In the genomic region with DNA sequence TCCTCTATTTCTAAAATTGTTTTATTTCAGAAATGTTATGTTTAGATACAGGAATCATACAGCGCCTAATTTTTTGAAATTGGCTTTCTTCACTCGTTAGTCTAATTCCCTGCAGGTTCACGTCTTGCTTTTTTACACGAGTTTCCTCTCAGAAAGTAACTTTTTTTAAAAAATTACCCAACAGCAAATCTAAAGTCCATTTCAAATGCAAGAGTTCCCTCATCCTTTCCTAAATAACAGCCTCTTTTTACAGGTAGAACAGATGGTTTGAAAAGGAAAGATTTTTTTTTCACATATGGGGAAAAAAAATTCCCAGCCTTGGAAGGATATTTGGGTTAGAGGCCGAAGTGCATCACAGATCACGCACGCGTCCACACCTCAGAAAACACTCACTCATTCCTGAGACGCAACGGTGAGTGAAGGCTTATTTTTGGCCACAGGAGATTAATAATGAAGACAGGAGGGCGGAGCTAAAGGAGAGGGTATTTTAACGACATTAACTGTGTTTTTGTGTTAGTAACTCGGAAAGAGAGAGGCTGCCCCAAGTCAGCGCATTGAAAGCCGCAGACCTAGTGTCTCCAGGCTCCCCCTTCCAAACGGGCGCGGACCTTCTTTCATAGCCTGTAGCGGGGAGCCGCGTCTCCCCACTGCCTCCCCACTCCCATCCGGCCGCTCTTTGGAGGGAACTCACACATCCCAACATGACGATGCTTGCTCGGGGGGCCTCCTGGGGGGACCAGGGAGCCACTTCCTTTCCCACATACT, we compare ENCODE assay signal across 9 cellular contexts. TPM values are rescaled to one million over a fixed set of nuclear protein-coding genes. Genes with fewer than 3 reads are reported as not detected.
DNase-seq lines count a peak whose midpoint lies in the region; ATAC-seq, FAIRE-seq and TF ChIP-seq lines count a peak whose summit lies in the region.
"Had no signal": no experiment of that assay in that cellular context is flagged by ENCODE, and none has a peak within 500 bp of the region (broad histone marks: within the 10 kb centered on the region; RNA-seq: fewer than 3 reads in every experiment).

No MANE protein-coding gene starts in this region.

- no peak for TF ChIP-seq EP300 in GM12878 (IDR thresholded peaks at IDR 0.05; ENCODE audit: borderline replicate concordance in 1 of 2, control insufficient read depth in 1 of 2, low read depth in 2 of 2, low read length in 2 of 2)

- peaks cover 26% of the 10 kb centered on the region for H3K4me1 Mint-ChIP-seq in CD8-positive, alpha-beta T cell (ENCODE audit: low read depth)
- peaks cover 20 to 33% (median 20%) of the 10 kb centered on the region in 3 donors for H3K4me1 Mint-ChIP-seq in IgD-negative memory B cell

- no peaks in the 10 kb centered on the region for H3K9me3 ChIP-seq in CD8-positive, alpha-beta T cell (ENCODE audit: low read length)
- H3K9me3 ChIP-seq in GM12878 (replicated peaks; ENCODE audit: control insufficient read depth, insufficient read depth, low read length): no peaks in the 10 kb centered on the region; the same call in 1 of the 3 replicates
- H3K9me3 ChIP-seq in muscle layer of duodenum (ENCODE audit: control insufficient read depth in 1 of 2, low read length in 2 of 2): no peaks in the 10 kb centered on the region
- no peaks in the 10 kb centered on the region for H3K9me3 ChIP-seq in psoas muscle

- H3K27ac ChIP-seq in CD8-positive, alpha-beta T cell (ENCODE audit: low read depth, low read length): no peak overlapping the region
- H3K27ac ChIP-seq in GM12878 (ENCODE audit: control insufficient read depth, insufficient read depth): no peak overlapping the region
- peak overlapping the region; percentile 75 for H3K27ac ChIP-seq in muscle layer of duodenum (ENCODE audit: low read length)
- H3K27ac ChIP-seq in psoas muscle: no peak overlapping the region

- POLR2A ChIA-PET in CD8-positive, alpha-beta T cell (lab: Charles Lee): interaction anchor here (0.6 kb wide), 1 partner anchor 397 kb away, joined by 3 read pairs; no protein-coding TSS in a partner anchor
- POLR2A ChIA-PET in GM12878 (lab: Charles Lee): interaction anchor here (0.7 to 1.7 kb wide), 4 partner anchors 11 to 398 kb away, joined by 3 to 6 read pairs (median 4); no protein-coding TSS in a partner anchor

- H3K4me1 ChIP-seq in CD8-positive, alpha-beta T cell (ENCODE audit: insufficient read depth, low read length): peaks cover 20% of the 10 kb centered on the region
- no peaks in the 10 kb centered on the region for H3K4me1 ChIP-seq in GM12878 (ENCODE audit: control insufficient read depth, insufficient read depth, low read length)
- peaks cover 0 to 28% of the 10 kb centered on the region in 2 donors for H3K4me1 ChIP-seq in muscle layer of duodenum (ENCODE audit: control insufficient read depth in 1 of 2, insufficient read depth in 2 of 2, low read length in 2 of 2)
- H3K4me1 ChIP-seq in psoas muscle: peaks cover 3% of the 10 kb centered on the region

- no TSS peak for BruUV-seq in GM12878 (replicated peaks; lab: Mats Ljungman, UMichigan)

- peak overlapping the region; percentile 85 for H3K4me3 Mint-ChIP-seq in CD8-positive, alpha-beta T cell
- peak overlapping the region; percentile 46 to 90 (median 78) for H3K4me3 Mint-ChIP-seq in IgD-negative memory B cell

- H3K27ac Mint-ChIP-seq in CD8-positive, alpha-beta T cell: no peak overlapping the region
- peak overlapping the region in 2 of 3 donors; percentile 45 to 76 for H3K27ac Mint-ChIP-seq in IgD-negative memory B cell

- no peak for DNase-seq in CD8-positive, alpha-beta T cell
- DNase-seq in GM12878 (ENCODE audit: low read depth, low spot score) (no peak), KBM-7 (no peak), psoas muscle (no peak), NCI-H1092 treated with DMSO at 0.1 percent for 48 hours (lab: John Stamatoyannopoulos, UW) (no peak)

- H3K36me3 Mint-ChIP-seq in CD8-positive, alpha-beta T cell: no peaks in the 10 kb centered on the region
- H3K36me3 Mint-ChIP-seq in IgD-negative memory B cell: no peaks in the 10 kb centered on the region

- no peaks in the 10 kb centered on the region for H4K20me1 ChIP-seq in GM12878 (ENCODE audit: control insufficient read depth, insufficient read depth)

- peaks cover 5% of the 10 kb centered on the region for H3K27me3 ChIP-seq in CD8-positive, alpha-beta T cell (ENCODE audit: insufficient read depth, low read length)
- H3K27me3 ChIP-seq in GM12878 (replicated peaks in 1 of 2; ENCODE audit: control insufficient read depth in 2 of 2, insufficient read depth in 2 of 2, low read length in 1 of 2) (peaks cover 10 to 33% of the 10 kb centered on the region in 2 experiments), muscle layer of duodenum (ENCODE audit: low read depth, low read length) (peaks cover 63% of the 10 kb centered on the region), psoas muscle (ENCODE audit: insufficient read depth in 3 of 3, low read length in 2 of 3) (peaks cover 0 to 94% (median 28%) of the 10 kb centered on the region in 3 donors)

- intact Hi-C loops in CD8-positive, alpha-beta T cell (cut with DNase I, micrococcal nuclease): loop anchor here in 1 of 2 experiments (5.0 kb wide), 1 partner anchor 295 kb away; no protein-coding TSS in a partner anchor
- intact Hi-C loops in GM12878 (cut with micrococcal nuclease; ENCODE audit: unreplicated experiment): no loop called here
- intact Hi-C loops in psoas muscle (cut with DNase I): no loop called here

- SMC1A ChIA-PET in GM12878 (lab: Charles Lee; ENCODE audit: uncharacterized antibody, unreplicated experiment): interaction anchor here (1.0 to 3.1 kb wide), 10 partner anchors 49 to 485 kb away, joined by 3 to 13 read pairs (median 4); no protein-coding TSS in a partner anchor

- no peaks in the 10 kb centered on the region for H3K79me2 ChIP-seq in GM12878 (ENCODE audit: control insufficient read depth, insufficient read depth, low read length)

- peaks cover 70% of the 10 kb centered on the region for H3K27me3 Mint-ChIP-seq in CD8-positive, alpha-beta T cell (ENCODE audit: low read depth)
- peaks cover 73% of the 10 kb centered on the region for H3K27me3 Mint-ChIP-seq in IgD-negative memory B cell

- 2% methylated on average over 25 of the region's 25 CpGs for WGBS in GM12878 (ENCODE audit: insufficient coverage, insufficient replicate concordance, low lambda C conversion rate, missing lambda C conversion rate)
- 21 to 34% (median 23%) methylated on average over 25 of the region's 25 CpGs for WGBS in psoas muscle, 3 donors

- H3K4me2 ChIP-seq in GM12878 (ENCODE audit: control insufficient read depth, insufficient read depth): no peak overlapping the region; the same call in 1 of the 2 replicates

- in situ Hi-C loops in GM12878 (cut with MboI): no loop called here
- in situ Hi-C loops in KBM-7 (cut with MboI; ENCODE audit: low pct_unique_long_range_greater_than_20kb, low sequenced_read_pairs): no loop called here

- no peaks in the 10 kb centered on the region for H3K9me3 Mint-ChIP-seq in CD8-positive, alpha-beta T cell
- peaks cover 0 to 5% (median 0%) of the 10 kb centered on the region in 3 donors for H3K9me3 Mint-ChIP-seq in IgD-negative memory B cell

- CTCF ChIA-PET in CD8-positive, alpha-beta T cell (lab: Charles Lee): interaction anchor here (1.1 to 1.9 kb wide), 2 partner anchors 49 to 349 kb away, joined by 3 to 5 read pairs; no protein-coding TSS in a partner anchor
- CTCF ChIA-PET in GM12878 (lab: Yijun Ruan, JAX): interaction anchor here (0.6 to 3.4 kb wide), 12 partner anchors 9 to 485 kb away, joined by 3 to 21 read pairs (median 4); no protein-coding TSS in a partner anchor

- no peak for FAIRE-seq in GM12878 (lab: Jason Lieb, UNC)

- RAD21 ChIA-PET in GM12878 (lab: Charles Lee; ENCODE audit: unreplicated experiment): interaction anchor here (1.0 to 1.4 kb wide), 11 partner anchors 12 to 484 kb away, joined by 3 to 10 read pairs (median 3); no protein-coding TSS in a partner anchor

- no peak for TF ChIP-seq CTCF in CD8-positive, alpha-beta T cell (IDR thresholded peaks at IDR 0.05)
- TF ChIP-seq CTCF in GM12878 (IDR thresholded peaks at IDR 0.05 in 2 of 3, conservative IDR thresholded peaks at IDR 0.05 in 1 of 3; ENCODE audit: control insufficient read depth in 2 of 3, extremely low read depth in 1 of 3, insufficient read depth in 1 of 3, low read depth in 3 of 3, low read length in 3 of 3) (no peak), psoas muscle (IDR thresholded peaks at IDR 0.05) (no peak)

- no peak for TF ChIP-seq RAD21 in GM12878 (IDR thresholded peaks at IDR 0.05; ENCODE audit: insufficient read depth, low read depth, low read length)

- peak; percentile 21 for ATAC-seq in CD8-positive, alpha-beta T cell
- ATAC-seq in GM12878: peak; percentile 37; the same call in 1 of the 3 replicates
- no peak for ATAC-seq in psoas muscle
- no peak for ATAC-seq in GM21529 (IDR thresholded peaks at IDR 0.05; ENCODE audit: unreplicated experiment)

- H2AFZ ChIP-seq in GM12878 (ENCODE audit: control insufficient read depth, low read depth, low read length): no peak overlapping the region

- no peak for TF ChIP-seq POLR2A in GM12878 (IDR thresholded peaks at IDR 0.05; ENCODE audit: low read depth, low read length)

- H3K4me3 ChIP-seq in CD8-positive, alpha-beta T cell (ENCODE audit: low read depth, low read length): peak overlapping the region; percentile 40
- H3K4me3 ChIP-seq in GM12878 (no peak overlapping the region; the same call in 1 of the 2 replicates), muscle layer of duodenum (ENCODE audit: low read depth in 1 of 2, low read length in 2 of 2) (peak overlapping the region in 1 of 2 donors; percentile 57), psoas muscle (no peak overlapping the region)

- H3K36me3 ChIP-seq in CD8-positive, alpha-beta T cell (ENCODE audit: insufficient read depth, low read length): no peaks in the 10 kb centered on the region
- H3K36me3 ChIP-seq in GM12878 (ENCODE audit: control insufficient read depth in 2 of 2, insufficient read depth in 2 of 2, low read length in 1 of 2) (no peaks in the 10 kb centered on the region), muscle layer of duodenum (ENCODE audit: control insufficient read depth in 1 of 2, insufficient read depth in 2 of 2, low read length in 2 of 2) (no peaks in the 10 kb centered on the region), psoas muscle (ENCODE audit: insufficient read depth in 1 of 2, low read depth in 1 of 2) (no peaks in the 10 kb centered on the region)

- no peak overlapping the region for H3K9ac ChIP-seq in GM12878 (ENCODE audit: control insufficient read depth, insufficient read depth, low read length)

RNA-seq across cellular contexts. Expression of a gene that starts 0.9 kb away (rescaled TPM):
- total RNA-seq in CD8-positive, alpha-beta T cell: 1 to 10 TPM; 1.4 to 2.0 TPM
- polyA plus RNA-seq in IgD-negative memory B cell: not detected
- not detected in 2 replicates for total RNA-seq in GM12878 (2013; cell fraction: nucleolus; rRNA removed)
- total RNA-seq in GM12878 (2014; rRNA removed): not detected in 2 replicates
- not detected in 2 replicates for total RNA-seq in GM12878 (2014; rRNA removed; fragmentation: Illumina TruSeq; extraction: Trizol)
- total RNA-seq in GM12878 (2021): 0.05 TPM in 1 of 2 replicates, not detected in the other
- polyA plus RNA-seq in GM12878 (2011; ENCODE audit: low read depth): not detected
- not detected in 2 replicates for polyA plus RNA-seq in GM12878 (2011; rRNA removed)
- polyA plus RNA-seq in GM12878 (2011; cell fraction: cytosol; rRNA removed): not detected in 2 replicates
- not detected in 2 replicates for polyA plus RNA-seq in GM12878 (2011; cell fraction: nucleus; rRNA removed)
- 0.04 and 0.10 TPM in 2 replicates for polyA plus RNA-seq in GM12878 (2012)
- not detected in 2 replicates for polyA plus RNA-seq in GM12878 (2014; fragmentation: Illumina TruSeq; extraction: Trizol)
- not detected for polyA plus RNA-seq in GM12878 (2014; fragmentation: Nextera tagmentation; extraction: Ambion mirVana)
- not detected in 2 replicates for polyA plus RNA-seq in GM12878 (2014; rRNA removed)
- not detected for polyA plus RNA-seq in GM12878 (2016; fragmentation: Nextera tagmentation; extraction: Ambion mirVana)
- polyA minus RNA-seq in GM12878 (2011; rRNA and poly(A)+ RNA removed): not detected in 2 replicates
- not detected in 2 replicates for polyA minus RNA-seq in GM12878 (2011; cell fraction: cytosol; rRNA and poly(A)+ RNA removed)
- not detected in 2 replicates for polyA minus RNA-seq in GM12878 (2011; cell fraction: nucleus; rRNA and poly(A)+ RNA removed)
- total RNA-seq in psoas muscle: not detected
- polyA plus RNA-seq in psoas muscle: under 1 TPM in 1 of 3 donors, not detected in 2; 0.01 TPM
- total RNA-seq: fibroblast of villous mesenchyme had no signal

Comparison
In these comparisons a context has a peak if more than half of its experiments do, and no peak if none do; other contexts are left out.
1. ATAC-seq: peak in CD8-positive, alpha-beta T cell (single experiment) and GM12878 (single experiment); none in psoas muscle (0 of 4) and GM21529 (single experiment).